8 cellular contexts compared by ENCODE assay signal in genomic region chr21:33127154-33127893, GRCh38. TPM values are rescaled to one million over a fixed set of nuclear protein-coding genes. Genes with fewer than 3 reads are reported as not detected.
DNase-seq lines count a peak whose midpoint lies in the region; ATAC-seq and TF ChIP-seq lines count a peak whose summit lies in the region.

No MANE protein-coding gene starts in this region.

- in situ Hi-C loops in SK-MEL-5 (cut with HindIII; ENCODE audit: low pct_unique_long_range_greater_than_20kb, low sequenced_read_pairs): no loop called here

- TF ChIP-seq CTCF in GM10248 (IDR thresholded peaks at IDR 0.05; ENCODE audit: control extremely low read depth, extremely low read depth, low read depth, missing control alignments) (peak; percentile 72), parathyroid adenoma (IDR thresholded peaks at IDR 0.05) (peak; percentile 9), thyroid gland (IDR thresholded peaks at IDR 0.05) (peak in 4 of 6 experiments; percentile 10 to 43 (median 34))

- H3K27ac ChIP-seq in HUES64 (ENCODE audit: low read depth, low read length) (no peak overlapping the region), parathyroid adenoma (no peak overlapping the region), thyroid gland (no peak overlapping the region)

- H3K4me1 ChIP-seq in HUES64 (ENCODE audit: insufficient read depth, low read length) (peaks cover 22% of the 10 kb centered on the region), parathyroid adenoma (no peaks in the 10 kb centered on the region), thyroid gland (peaks cover 0 to 4% of the 10 kb centered on the region in 2 donors)

- no peaks in the 10 kb centered on the region for H3K9me3 ChIP-seq in HUES64 (ENCODE audit: insufficient read depth, low read depth, low read length)
- H3K9me3 ChIP-seq in parathyroid adenoma (ENCODE audit: control insufficient read depth, low read length): no peaks in the 10 kb centered on the region
- no peaks in the 10 kb centered on the region for H3K9me3 ChIP-seq in thyroid gland

- peaks cover 11% of the 10 kb centered on the region for H3K27me3 Mint-ChIP-seq in activated naive CD8-positive, alpha-beta T cell

- TF ChIP-seq POLR2A in thyroid gland (IDR thresholded peaks at IDR 0.05): no peak

- H3K9ac ChIP-seq in HUES64 (ENCODE audit: low read depth, low read length) (no peak overlapping the region), parathyroid adenoma (no peak overlapping the region)

- DNase-seq in GM10248 (ENCODE audit: extremely low spot score) (peak; percentile 73), SK-MEL-5 (ENCODE audit: low read depth, low spot score) (peak; percentile 90), Right ventricle myocardium superior (peak; percentile 69), thyroid gland (peak; percentile 24 to 39)

- no peaks in the 10 kb centered on the region for H3K79me2 ChIP-seq in parathyroid adenoma

- H3K36me3 Mint-ChIP-seq in activated naive CD8-positive, alpha-beta T cell: no peaks in the 10 kb centered on the region

- peak overlapping the region; percentile 50 for H3K4me2 ChIP-seq in parathyroid adenoma (ENCODE audit: low read length)

- H3K4me1 Mint-ChIP-seq in activated naive CD8-positive, alpha-beta T cell (ENCODE audit: low read depth): peaks cover 6% of the 10 kb centered on the region

- ATAC-seq in Right ventricle myocardium superior (ENCODE audit: poor library complexity) (peak; percentile 92), HG03439 (IDR thresholded peaks at IDR 0.05; ENCODE audit: unreplicated experiment) (no peak)

- no peak overlapping the region for H3K27ac Mint-ChIP-seq in activated naive CD8-positive, alpha-beta T cell

- CTCF ChIA-PET in GM10248 (lab: Yijun Ruan, JAX): interaction anchor here (0.6 to 3.5 kb wide), 45 partner anchors 8 to 478 kb away, joined by 3 to 27 read pairs (median 4); no protein-coding TSS in a partner anchor

- no peaks in the 10 kb centered on the region for H3K9me3 Mint-ChIP-seq in activated naive CD8-positive, alpha-beta T cell (ENCODE audit: low read depth)

- H3K27me3 ChIP-seq in HUES64 (ENCODE audit: insufficient read depth, low read length): peaks cover 36% of the 10 kb centered on the region
- H3K27me3 ChIP-seq in parathyroid adenoma (ENCODE audit: control insufficient read depth, insufficient read depth, low read length): no peaks in the 10 kb centered on the region
- H3K27me3 ChIP-seq in thyroid gland: no peaks in the 10 kb centered on the region

- no peaks in the 10 kb centered on the region for H3K36me3 ChIP-seq in HUES64 (ENCODE audit: insufficient read depth, low read length)
- no peaks in the 10 kb centered on the region for H3K36me3 ChIP-seq in parathyroid adenoma (ENCODE audit: control insufficient read depth, insufficient read depth, low read length)
- no peaks in the 10 kb centered on the region for H3K36me3 ChIP-seq in thyroid gland

- 7% methylated on average over 18 of the region's 18 CpGs for WGBS in HUES64
- 6 to 8% methylated on average over 18 of the region's 18 CpGs for WGBS in thyroid gland, 2 donors

- H3K4me3 Mint-ChIP-seq in activated naive CD8-positive, alpha-beta T cell: peak overlapping the region; percentile 72

- H3K4me3 ChIP-seq in HUES64 (ENCODE audit: low read length) (peak overlapping the region; percentile 47), parathyroid adenoma (ENCODE audit: low read depth, low read length) (peak overlapping the region; percentile 26), thyroid gland (replicated peaks in 1 of 3) (no peak overlapping the region)

- POLR2A ChIA-PET in GM10248 (lab: Yijun Ruan, JAX): no interaction called here

- no peak overlapping the region for H2AFZ ChIP-seq in parathyroid adenoma

- intact Hi-C loops in Right ventricle myocardium superior (cut with DNase I): no loop called here
- intact Hi-C loops in thyroid gland (cut with DNase I): no loop called here

RNA-seq across cellular contexts. Expression of gene OLIG1, which starts 57.4 kb away (rescaled TPM):
- polyA plus RNA-seq in HUES64 (2013, experiment 1 of 2): 0.25 TPM
- 0.57 TPM for polyA plus RNA-seq in HUES64 (2013, experiment 2 of 2)
- total RNA-seq in SK-MEL-5 (2014; rRNA removed; shearing (Covaris generic)): 0.96 and 1.5 TPM in 2 replicates
- polyA plus RNA-seq in SK-MEL-5 (2015; cell fraction: cytosol; rRNA removed): 5.5 and 6.0 TPM in 2 replicates
- polyA plus RNA-seq in SK-MEL-5 (2015; cell fraction: nucleus; rRNA removed): 7.5 and 9.8 TPM in 2 replicates
- total RNA-seq in Right ventricle myocardium superior (0.59 TPM), thyroid gland (not detected)

Comparison
In these comparisons a context has a peak if more than half of its experiments do, and no peak if none do; other contexts are left out.
1. DNase-seq: peak in every context shown above with its lines; median percentile 90 in SK-MEL-5; 73 in GM10248; 69 in Right ventricle myocardium superior; 32 in thyroid gland.
2. CTCF ChIP-seq: peak in every context shown above with its lines; median percentile 72 in GM10248; 34 in thyroid gland; 9 in parathyroid adenoma.
3. H3K4me3 ChIP-seq: peak in HUES64 (single experiment) and parathyroid adenoma (single experiment); none in thyroid gland (0 of 3).